In the genomic region with DNA sequence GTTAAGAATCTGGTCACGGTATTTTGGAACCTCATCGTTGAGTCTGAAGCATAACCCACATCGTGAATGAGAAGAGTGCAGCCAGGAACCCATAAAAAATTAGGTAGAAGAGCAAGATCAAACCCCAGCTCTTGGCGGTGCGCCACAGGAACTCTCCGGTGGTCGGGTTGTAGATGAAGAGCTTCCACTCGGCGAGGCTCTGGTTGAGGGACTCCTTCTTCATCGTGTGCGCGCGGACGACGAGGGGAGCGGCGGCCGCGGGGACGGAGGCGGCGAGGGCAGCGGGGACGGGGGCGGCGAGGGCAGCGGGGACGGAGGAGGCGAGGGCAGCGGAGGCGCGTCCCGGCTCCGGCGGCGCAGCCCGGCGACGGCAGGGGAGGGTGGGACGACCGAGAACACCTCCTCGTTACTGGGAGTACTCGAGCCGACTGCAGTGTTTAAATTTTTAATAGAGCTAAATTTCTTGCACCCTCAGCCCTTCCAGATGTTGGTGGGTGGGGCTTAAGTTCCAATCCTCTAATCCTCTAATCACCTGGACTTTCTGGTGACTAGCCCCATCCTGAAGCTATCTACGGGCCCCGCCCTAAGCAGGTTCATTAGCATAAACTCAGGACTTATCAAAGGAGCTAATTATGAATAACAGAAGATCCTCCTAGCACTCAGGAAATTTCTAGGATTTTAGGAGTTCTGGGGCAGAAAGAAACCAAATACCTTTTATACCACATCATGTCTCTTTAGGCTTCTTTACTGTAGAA, we compare ENCODE assay signal across 9 cellular contexts. TPM values are rescaled to one million over a fixed set of nuclear protein-coding genes. Genes with fewer than 3 reads are reported as not detected.
DNase-seq lines count a peak whose midpoint lies in the region; ATAC-seq, FAIRE-seq and TF ChIP-seq lines count a peak whose summit lies in the region.
"Had no signal": no experiment of that assay in that cellular context is flagged by ENCODE, and none has a peak within 500 bp of the region (broad histone marks: within the 10 kb centered on the region; RNA-seq: fewer than 3 reads in every experiment).

No MANE protein-coding gene starts in this region.

- H3K36me3 Mint-ChIP-seq in activated naive CD4-positive, alpha-beta T cell treated with anti-CD3 and anti-CD28 coated beads for 36 hours (ENCODE audit: low read depth): no peaks in the 10 kb centered on the region

- no peak for FAIRE-seq in RCC 7860 (lab: Jason Lieb, UNC)

- no peak overlapping the region for H3K27ac ChIP-seq in spleen
- H3K27ac ChIP-seq: adrenal gland had no signal

- peaks cover 0 to 12% (median 2%) of the 10 kb centered on the region in 6 donors for H3K4me1 ChIP-seq in spleen
- H3K4me1 ChIP-seq: adrenal gland had no signal

- no peak for TF ChIP-seq POLR2A in spleen (IDR thresholded peaks at IDR 0.05)

- H3K27ac Mint-ChIP-seq in activated naive CD4-positive, alpha-beta T cell treated with anti-CD3 and anti-CD28 coated beads for 36 hours: no peak overlapping the region

- H3K4me3 Mint-ChIP-seq in activated naive CD4-positive, alpha-beta T cell treated with anti-CD3 and anti-CD28 coated beads for 36 hours: peak overlapping the region; percentile 83

- peaks cover 19% of the 10 kb centered on the region for H3K27me3 Mint-ChIP-seq in activated naive CD4-positive, alpha-beta T cell treated with anti-CD3 and anti-CD28 coated beads for 36 hours (ENCODE audit: low read depth)

- no peaks in the 10 kb centered on the region for H3K36me3 ChIP-seq in spleen
- H3K36me3 ChIP-seq: adrenal gland had no signal

- TF ChIP-seq CTCF in AG10803 (conservative IDR thresholded peaks at IDR 0.05; ENCODE audit: low read length) (no peak), spleen (IDR thresholded peaks at IDR 0.05 in 8 of 11, conservative IDR thresholded peaks at IDR 0.05 in 3 of 11) (no peak)

- peaks cover 4% of the 10 kb centered on the region for H3K4me1 Mint-ChIP-seq in activated naive CD4-positive, alpha-beta T cell treated with anti-CD3 and anti-CD28 coated beads for 36 hours (ENCODE audit: low read depth)

- H3K9me3 Mint-ChIP-seq in activated naive CD4-positive, alpha-beta T cell treated with anti-CD3 and anti-CD28 coated beads for 36 hours: no peaks in the 10 kb centered on the region

- CTCF ChIA-PET in activated naive CD4-positive, alpha-beta T cell treated with anti-CD3 and anti-CD28 coated beads for 36 hours (lab: Charles Lee): no interaction called here

- intact Hi-C loops in activated naive CD4-positive, alpha-beta T cell treated with anti-CD3 and anti-CD28 coated beads for 36 hours (cut with micrococcal nuclease): no loop called here
- intact Hi-C loops in spleen (cut with DNase I; ENCODE audit: low total_unique reads): no loop called here

- WGBS in spleen, 5 donors: 0 to 2% (median 1%) methylated on average over 14 to 46 of the region's 46 CpGs

- peak overlapping the region; percentile 37 for H3K4me3 ChIP-seq in AG10803 (ENCODE audit: low read length)
- H3K4me3 ChIP-seq in spleen: peak overlapping the region in 7 of 8 donors; percentile 5 to 71 (median 28)

- DNase-seq in AG10803 (ENCODE audit: low read depth): no peak
- peak; percentile 20 for DNase-seq in KBM-7
- peak; percentile 39 for DNase-seq in activated naive CD4-positive, alpha-beta T cell treated with anti-CD3 and anti-CD28 coated beads for 36 hours
- peak; percentile 30 for DNase-seq in iPS DF 19.7 (ENCODE audit: low read depth, low spot score)
- DNase-seq in spleen: peak; percentile 75
- no peak for DNase-seq in RCC 7860 (ENCODE audit: low spot score)
- no peak for DNase-seq in foreskin melanocyte

- no peak for ATAC-seq in HG03521 (IDR thresholded peaks at IDR 0.05; ENCODE audit: unreplicated experiment)

- peaks cover 0 to 49% (median 31%) of the 10 kb centered on the region in 7 donors for H3K27me3 ChIP-seq in spleen (replicated peaks in 1 of 7)
- H3K27me3 ChIP-seq: adrenal gland had no signal

- in situ Hi-C loops in KBM-7 (cut with MboI; ENCODE audit: low pct_unique_long_range_greater_than_20kb, low sequenced_read_pairs): no loop called here

- H3K9me3 ChIP-seq in spleen: no peaks in the 10 kb centered on the region
- H3K9me3 ChIP-seq: adrenal gland had no signal

RNA-seq across cellular contexts. Expression of gene PAPOLG, which starts 20.4 kb away (rescaled TPM):
- total RNA-seq in activated naive CD4-positive, alpha-beta T cell treated with anti-CD3 and anti-CD28 coated beads for 36 hours: 10 to 100 TPM; 14.1 to 16.1 TPM
- total RNA-seq in spleen: 10 to 100 TPM; 19.8 to 27.9 (median 22.2) TPM
- polyA plus RNA-seq in spleen: 1 to 10 TPM; 4.2 to 6.0 (median 5.0) TPM

Comparison
In these comparisons a context has a peak if more than half of its experiments do, and no peak if none do; other contexts are left out.
1. DNase-seq: peak in KBM-7 (single experiment), activated naive CD4-positive, alpha-beta T cell treated with anti-CD3 and anti-CD28 coated beads for 36 hours (single experiment), iPS DF 19.7 (single experiment) and spleen (single experiment); none in AG10803 (single experiment), RCC 7860 (single experiment) and foreskin melanocyte (single experiment).